Comparison of ENCODE assay signal across 8 cellular contexts in genomic region chr21:37060296-37060695, GRCh38. TPM values are rescaled to one million over a fixed set of nuclear protein-coding genes. Genes with fewer than 3 reads are reported as not detected.
DNase-seq lines count a peak whose midpoint lies in the region; ATAC-seq and TF ChIP-seq lines count a peak whose summit lies in the region.

No MANE protein-coding gene starts in this region.

- H3K9ac ChIP-seq in smooth muscle cell (ENCODE audit: low read depth): peak overlapping the region; percentile 9

- H3K27me3 ChIP-seq in right atrium auricular region (no peaks in the 10 kb centered on the region), smooth muscle cell (ENCODE audit: low read depth) (no peaks in the 10 kb centered on the region)

- no peaks in the 10 kb centered on the region for H3K27me3 Mint-ChIP-seq in activated CD4-positive, alpha-beta T cell treated with anti-CD3 and anti-CD28 coated beads for 36 hours
- H3K27me3 Mint-ChIP-seq in activated B cell treated with CpG ODN at 0.5 μM for 24 hours (no peaks in the 10 kb centered on the region), natural killer cell (ENCODE audit: low read depth in 2 of 2) (peaks cover 2 to 5% of the 10 kb centered on the region in 2 donors)

- H3K27ac Mint-ChIP-seq in activated CD4-positive, alpha-beta T cell treated with anti-CD3 and anti-CD28 coated beads for 36 hours: no peak overlapping the region
- H3K27ac Mint-ChIP-seq in activated B cell treated with CpG ODN at 0.5 μM for 24 hours (no peak overlapping the region), natural killer cell (no peak overlapping the region)

- peak overlapping the region; percentile 53 for H3K4me2 ChIP-seq in smooth muscle cell

- TF ChIP-seq CTCF in activated B cell treated with CpG ODN at 0.5 μM for 24 hours (IDR thresholded peaks at IDR 0.05) (no peak), right atrium auricular region (IDR thresholded peaks at IDR 0.05) (no peak), smooth muscle cell (IDR thresholded peaks at IDR 0.05; ENCODE audit: borderline replicate concordance, insufficient read depth, poor library complexity, severe bottlenecking) (no peak), natural killer cell (IDR thresholded peaks at IDR 0.05) (no peak)

- no peaks in the 10 kb centered on the region for H3K9me3 Mint-ChIP-seq in activated CD4-positive, alpha-beta T cell treated with anti-CD3 and anti-CD28 coated beads for 36 hours (ENCODE audit: low read depth)
- H3K9me3 Mint-ChIP-seq in activated B cell treated with CpG ODN at 0.5 μM for 24 hours (peaks cover 2% of the 10 kb centered on the region), natural killer cell (no peaks in the 10 kb centered on the region)

- H3K4me3 ChIP-seq in right atrium auricular region (no peak overlapping the region), smooth muscle cell (no peak overlapping the region)

- 45% methylated on average over 1 of the region's 1 CpG for WGBS in smooth muscle cell (ENCODE audit: low lambda C conversion rate)

- no peaks in the 10 kb centered on the region for H3K79me2 ChIP-seq in smooth muscle cell (ENCODE audit: low read depth)

- H3K36me3 ChIP-seq in right atrium auricular region (no peaks in the 10 kb centered on the region), smooth muscle cell (ENCODE audit: low read depth) (no peaks in the 10 kb centered on the region)

- H3K36me3 Mint-ChIP-seq in activated CD4-positive, alpha-beta T cell treated with anti-CD3 and anti-CD28 coated beads for 36 hours (ENCODE audit: low read depth): peaks cover 3% of the 10 kb centered on the region
- H3K36me3 Mint-ChIP-seq in activated B cell treated with CpG ODN at 0.5 μM for 24 hours (ENCODE audit: low read depth) (peaks cover 9% of the 10 kb centered on the region), natural killer cell (no peaks in the 10 kb centered on the region)

- CTCF ChIA-PET in activated CD4-positive, alpha-beta T cell treated with anti-CD3 and anti-CD28 coated beads for 36 hours (lab: Charles Lee): interaction anchor here (0.5 to 1.2 kb wide), 3 partner anchors 26 to 453 kb away, joined by 3 read pairs; no protein-coding TSS in a partner anchor
- CTCF ChIA-PET in activated B cell treated with CpG ODN at 0.5 μM for 24 hours (lab: Charles Lee): interaction anchor here (1.1 kb wide), 1 partner anchor 70 kb away, joined by 3 read pairs; no protein-coding TSS in a partner anchor

- DNase-seq in activated CD4-positive, alpha-beta T cell treated with anti-CD3 and anti-CD28 coated beads for 36 hours: peak; percentile 57
- DNase-seq in activated CD4-positive, alpha-beta T cell treated with anti-CD3 and anti-CD28 coated beads, Interleukin-2, amount 50 U/mL, for 4 hours: no peak
- DNase-seq in NCI-H2029 (lab: John Stamatoyannopoulos, UW) (peak; percentile 93), activated B cell treated with CpG ODN at 0.5 μM for 24 hours (no peak), right atrium auricular region (ENCODE audit: low spot score) (peak; percentile 68), smooth muscle cell (lab: John Stamatoyannopoulos, UW; ENCODE audit: unreplicated experiment) (peak; percentile 19), natural killer cell (no peak)

- H4K20me1 ChIP-seq in smooth muscle cell (ENCODE audit: low read depth): no peaks in the 10 kb centered on the region

- intact Hi-C loops in activated CD4-positive, alpha-beta T cell treated with anti-CD3 and anti-CD28 coated beads for 36 hours (cut with DNase I, micrococcal nuclease): no loop called here
- intact Hi-C loops in activated B cell treated with CpG ODN at 0.5 μM for 24 hours (cut with micrococcal nuclease): no loop called here
- intact Hi-C loops in natural killer cell (cut with micrococcal nuclease): no loop called here

- ATAC-seq in activated CD4-positive, alpha-beta T cell treated with anti-CD3 and anti-CD28 coated beads for 36 hours: peak; percentile 99
- ATAC-seq in activated B cell treated with CpG ODN at 0.5 μM for 24 hours (ENCODE audit: low read depth) (peak; percentile 82), natural killer cell (no peak), HG03135 (IDR thresholded peaks at IDR 0.05; ENCODE audit: unreplicated experiment) (no peak)

- H3K9me3 ChIP-seq in right atrium auricular region (no peaks in the 10 kb centered on the region), smooth muscle cell (replicated peaks; ENCODE audit: low read depth) (no peaks in the 10 kb centered on the region)

- no peak overlapping the region for H3K4me3 Mint-ChIP-seq in activated CD4-positive, alpha-beta T cell treated with anti-CD3 and anti-CD28 coated beads for 36 hours
- no peak overlapping the region for H3K4me3 Mint-ChIP-seq in activated B cell treated with CpG ODN at 0.5 μM for 24 hours
- H3K4me3 Mint-ChIP-seq in natural killer cell: no peak overlapping the region

- peaks cover 2% of the 10 kb centered on the region for H3K4me1 Mint-ChIP-seq in activated CD4-positive, alpha-beta T cell treated with anti-CD3 and anti-CD28 coated beads for 36 hours
- H3K4me1 Mint-ChIP-seq in activated B cell treated with CpG ODN at 0.5 μM for 24 hours (peaks cover 4% of the 10 kb centered on the region), natural killer cell (no peaks in the 10 kb centered on the region)

- peaks cover 10% of the 10 kb centered on the region for H3F3A ChIP-seq in smooth muscle cell (ENCODE audit: low read depth)

- peak overlapping the region in 1 of 2 donors; percentile 16 for H3K27ac ChIP-seq in right atrium auricular region
- H3K27ac ChIP-seq in smooth muscle cell (ENCODE audit: low read depth): peak overlapping the region; percentile 81

- POLR2A ChIA-PET in activated CD4-positive, alpha-beta T cell treated with anti-CD3 and anti-CD28 coated beads for 36 hours (lab: Charles Lee): no interaction called here
- POLR2A ChIA-PET in activated B cell treated with CpG ODN at 0.5 μM for 24 hours (lab: Charles Lee): no interaction called here

- H3K4me1 ChIP-seq in right atrium auricular region (peaks cover 0 to 5% of the 10 kb centered on the region in 2 donors), smooth muscle cell (ENCODE audit: low read depth) (peaks cover 25% of the 10 kb centered on the region)

- H2AFZ ChIP-seq in smooth muscle cell (ENCODE audit: low read depth): no peak overlapping the region

RNA-seq across cellular contexts. Expression of gene PIGP, which starts 12.6 kb away (rescaled TPM):
- total RNA-seq in activated CD4-positive, alpha-beta T cell treated with anti-CD3 and anti-CD28 coated beads for 36 hours: 10 to 100 TPM; 32.8 to 41.0 TPM
- total RNA-seq in activated B cell treated with CpG ODN at 0.5 μM for 24 hours (17.3 and 17.7 TPM in 2 replicates), right atrium auricular region (10 to 100 TPM; 26.1 to 37.3 TPM), smooth muscle cell (13.8 and 15.4 TPM in 2 replicates), natural killer cell (10 to 100 TPM in 1 of 3 donors, 1 to 10 TPM in 2; 6.5 to 10.4 (median 8.5) TPM)
- polyA plus RNA-seq in smooth muscle cell: 17.6 and 19.3 TPM in 2 replicates

RNA-seq across cellular contexts. Expression of gene TTC3, which starts 12.8 kb away (rescaled TPM):
- 10 to 100 TPM; 65.1 to 78.9 TPM for total RNA-seq in activated CD4-positive, alpha-beta T cell treated with anti-CD3 and anti-CD28 coated beads for 36 hours
- total RNA-seq in activated B cell treated with CpG ODN at 0.5 μM for 24 hours (61.1 and 69.8 TPM in 2 replicates), right atrium auricular region (100 to 1,000 TPM in 1 of 2 donors, 10 to 100 TPM in 1; 63.6 to 111 TPM), smooth muscle cell (224 and 331 TPM in 2 replicates), natural killer cell (10 to 100 TPM; 83.1 to 97.4 (median 88.3) TPM)
- polyA plus RNA-seq in smooth muscle cell: 177 and 193 TPM in 2 replicates

RNA-seq across cellular contexts. Expression of gene RIPPLY3, which starts 53.8 kb away (rescaled TPM):
- total RNA-seq in activated CD4-positive, alpha-beta T cell treated with anti-CD3 and anti-CD28 coated beads for 36 hours: under 1 TPM in 1 of 2 experiments, not detected in 1; 0.16 TPM
- total RNA-seq in activated B cell treated with CpG ODN at 0.5 μM for 24 hours: not detected in 2 replicates
- total RNA-seq in right atrium auricular region: not detected
- not detected in 2 replicates for total RNA-seq in smooth muscle cell
- not detected in 2 replicates for polyA plus RNA-seq in smooth muscle cell
- not detected for total RNA-seq in natural killer cell

Comparison
In these comparisons a context has a peak if more than half of its experiments do, and no peak if none do; other contexts are left out.
1. DNase-seq: peak in activated CD4-positive, alpha-beta T cell treated with anti-CD3 and anti-CD28 coated beads for 36 hours (single experiment), NCI-H2029 (single experiment), right atrium auricular region (single experiment) and smooth muscle cell (single experiment); none in activated CD4-positive, alpha-beta T cell treated with anti-CD3 and anti-CD28 coated beads, Interleukin-2, amount 50 U/mL, for 4 hours (0 of 2), activated B cell treated with CpG ODN at 0.5 μM for 24 hours (single experiment) and natural killer cell (single experiment).
2. ATAC-seq: peak in activated CD4-positive, alpha-beta T cell treated with anti-CD3 and anti-CD28 coated beads for 36 hours (single experiment) and activated B cell treated with CpG ODN at 0.5 μM for 24 hours (single experiment); none in natural killer cell (0 of 3) and HG03135 (single experiment).